Comparison of ENCODE assay signal across 16 cellular contexts in genomic region chr6:157861814-157862213, GRCh38. TPM values are rescaled to one million over a fixed set of nuclear protein-coding genes. Genes with fewer than 3 reads are reported as not detected.
DNase-seq lines count a peak whose midpoint lies in the region; ATAC-seq and TF ChIP-seq lines count a peak whose summit lies in the region.
"Had no signal": no experiment of that assay in that cellular context is flagged by ENCODE, and none has a peak within 500 bp of the region (broad histone marks: within the 10 kb centered on the region; RNA-seq: fewer than 3 reads in every experiment).

No MANE protein-coding gene starts in this region.

- H3K27ac Mint-ChIP-seq in chondrocyte (ENCODE audit: unreplicated experiment), result peak overlapping the region; percentile 74
- no peak overlapping the region for H3K27ac Mint-ChIP-seq in stimulated activated memory B cell treated with anti-CD40 and anti-IgM and Interleukin-4, amounts not matched to agents 10 μg/mL and 1 μg/mL and 100 μg/mL, for 72 hours
- H3K27ac Mint-ChIP-seq: activated naive CD8-positive, alpha-beta T cell treated with anti-CD3 and anti-CD28 coated beads, Interleukin-2, amount 10 ng/mL, durations not matched to agents 7 days and 5 days had no signal

- no peak overlapping the region for H3K4me3 ChIP-seq in AG10803 (ENCODE audit: low read length)
- H3K4me3 ChIP-seq: dorsolateral prefrontal cortex had no signal

- peak; percentile 41 for DNase-seq in AG10803 (ENCODE audit: low read depth)
- DNase-seq in chondrocyte (ENCODE audit: low spot score), result no peak
- peak; percentile 33 for DNase-seq in left kidney (ENCODE audit: low read depth, low spot score)
- no peak for DNase-seq in NCI-H187 treated with DMSO at 0.1 percent for 48 hours (lab: John Stamatoyannopoulos, UW)
- DNase-seq in putamen (ENCODE audit: low spot score), result no peak
- DNase-seq: activated naive CD8-positive, alpha-beta T cell treated with anti-CD3 and anti-CD28 coated beads, Interleukin-2, amount 10 ng/mL, durations not matched to agents 7 days and 5 days; C1 segment of cervical spinal cord; GDM1; midbrain; posterior cingulate gyrus; stimulated activated CD4-positive, alpha-beta T cell treated with anti-CD3 and anti-CD28 coated beads, Interleukin-2, amount 100 ng/mL, for 48 hours; stimulated activated naive CD8-positive, alpha-beta T cell treated with anti-CD3 and anti-CD28 coated beads, Interleukin-15, Interleukin-2, amounts not matched to agents 100 U/mL and 50 U/mL, for 24 hours had no signal

- TF ChIP-seq CTCF in AG10803 (conservative IDR thresholded peaks at IDR 0.05; ENCODE audit: low read length) (no peak), chondrocyte (IDR thresholded peaks at IDR 0.05) (no peak)

- no peak for TF ChIP-seq EP300 in Ishikawa (IDR thresholded peaks at IDR 0.05; ENCODE audit: borderline replicate concordance)

- H3K27me3 Mint-ChIP-seq in chondrocyte (ENCODE audit: low read depth), result no peaks in the 10 kb centered on the region
- H3K27me3 Mint-ChIP-seq in stimulated activated memory B cell treated with anti-CD40 and anti-IgM and Interleukin-4, amounts not matched to agents 10 μg/mL and 1 μg/mL and 100 μg/mL, for 72 hours, result no peaks in the 10 kb centered on the region

- no peak for ATAC-seq in HG03159 (IDR thresholded peaks at IDR 0.05; ENCODE audit: unreplicated experiment)
- no peak for ATAC-seq in stimulated activated memory B cell treated with anti-CD40 and anti-IgM and Interleukin-4, amounts not matched to agents 10 μg/mL and 1 μg/mL and 100 μg/mL, for 72 hours
- ATAC-seq: stimulated activated naive CD8-positive, alpha-beta T cell treated with anti-CD3 and anti-CD28 coated beads, Interleukin-15, Interleukin-2, amounts not matched to agents 100 U/mL and 50 U/mL, for 24 hours had no signal

- no peak overlapping the region for H3K4me3 Mint-ChIP-seq in chondrocyte (ENCODE audit: unreplicated experiment)
- no peak overlapping the region for H3K4me3 Mint-ChIP-seq in stimulated activated memory B cell treated with anti-CD40 and anti-IgM and Interleukin-4, amounts not matched to agents 10 μg/mL and 1 μg/mL and 100 μg/mL, for 72 hours
- H3K4me3 Mint-ChIP-seq: activated naive CD8-positive, alpha-beta T cell treated with anti-CD3 and anti-CD28 coated beads, Interleukin-2, amount 10 ng/mL, durations not matched to agents 7 days and 5 days had no signal

- H3K4me1 Mint-ChIP-seq in chondrocyte (ENCODE audit: low read depth), result peaks cover 53% of the 10 kb centered on the region
- peaks cover 49% of the 10 kb centered on the region for H3K4me1 Mint-ChIP-seq in stimulated activated memory B cell treated with anti-CD40 and anti-IgM and Interleukin-4, amounts not matched to agents 10 μg/mL and 1 μg/mL and 100 μg/mL, for 72 hours

- no peaks in the 10 kb centered on the region for H3K36me3 Mint-ChIP-seq in chondrocyte (ENCODE audit: low read depth)
- H3K36me3 Mint-ChIP-seq in stimulated activated memory B cell treated with anti-CD40 and anti-IgM and Interleukin-4, amounts not matched to agents 10 μg/mL and 1 μg/mL and 100 μg/mL, for 72 hours, result peaks cover 20% of the 10 kb centered on the region

- TF ChIP-seq RAD21 in Ishikawa (IDR thresholded peaks at IDR 0.05; ENCODE audit: low read depth), result no peak

- H3K9me3 Mint-ChIP-seq in chondrocyte (ENCODE audit: low read depth), result no peaks in the 10 kb centered on the region
- no peaks in the 10 kb centered on the region for H3K9me3 Mint-ChIP-seq in stimulated activated memory B cell treated with anti-CD40 and anti-IgM and Interleukin-4, amounts not matched to agents 10 μg/mL and 1 μg/mL and 100 μg/mL, for 72 hours
- H3K9me3 Mint-ChIP-seq: activated naive CD8-positive, alpha-beta T cell treated with anti-CD3 and anti-CD28 coated beads, Interleukin-2, amount 10 ng/mL, durations not matched to agents 7 days and 5 days had no signal

TF ChIP-seq in Ishikawa, 13 proteins besides CTCF, POLR2A, EP300 and RAD21:
- peak; percentile 35; the same call in 1 of the 2 replicates for TF ChIP-seq CEBPB (IDR thresholded peaks at IDR 0.05)
- no peak for TF ChIP-seq ZBTB7A (IDR thresholded peaks at IDR 0.05; ENCODE audit: low read depth)
TF ChIP-seq in Ishikawa: peak in this region for 1.

RNA-seq across cellular contexts. Expression of gene SNX9, which starts 38.8 kb away (rescaled TPM):
- 31.7 to 47.1 TPM (median 43.9 TPM) in 3 replicates for total RNA-seq in chondrocyte

Comparison
In these comparisons a context has a peak if more than half of its experiments do, and no peak if none do; other contexts are left out.
1. DNase-seq: peak in AG10803 (single experiment) and left kidney (single experiment); none in chondrocyte (single experiment), NCI-H187 treated with DMSO at 0.1 percent for 48 hours (single experiment) and putamen (single experiment).